Comparison of ENCODE assay signal across 8 cellular contexts in genomic region chr10:63515002-63515763, GRCh38. TPM values are rescaled to one million over a fixed set of nuclear protein-coding genes. Genes with fewer than 3 reads are reported as not detected.
A peak's percentile ranks its signal among the peaks of the same experiment; 100 is the strongest.
DNase-seq lines count a peak whose midpoint lies in the region; ATAC-seq lines count a peak whose summit lies in the region.

No MANE protein-coding gene starts in this region.

- peak overlapping the region; percentile 49 for H3K9ac ChIP-seq in adipocyte (ENCODE audit: low read length)

- H3K36me3 ChIP-seq in CD4-positive, CD25-positive, alpha-beta regulatory T cell (ENCODE audit: control insufficient read depth, insufficient read depth, low read length): no peaks in the 10 kb centered on the region
- no peaks in the 10 kb centered on the region for H3K36me3 ChIP-seq in adipocyte (ENCODE audit: control insufficient read depth, insufficient read depth, low read length, severe bottlenecking)

- H3K27me3 Mint-ChIP-seq in CD4-positive, CD25-positive, alpha-beta regulatory T cell: no peaks in the 10 kb centered on the region

- peaks cover 48 to 73% (median 58%) of the 10 kb centered on the region in 4 donors for H3K4me1 Mint-ChIP-seq in CD4-positive, CD25-positive, alpha-beta regulatory T cell

- no peak overlapping the region for H3K4me3 Mint-ChIP-seq in CD4-positive, CD25-positive, alpha-beta regulatory T cell

- H3K9me3 ChIP-seq in CD4-positive, CD25-positive, alpha-beta regulatory T cell (ENCODE audit: control insufficient read depth in 2 of 2, low read length in 2 of 2): no peaks in the 10 kb centered on the region
- H3K9me3 ChIP-seq in adipocyte (ENCODE audit: control insufficient read depth, low read length): no peaks in the 10 kb centered on the region

- no peak overlapping the region for H3K4me3 ChIP-seq in CD4-positive, CD25-positive, alpha-beta regulatory T cell (ENCODE audit: low read depth, low read length)
- peak overlapping the region; percentile 51 for H3K4me3 ChIP-seq in adipocyte (ENCODE audit: low read length)

- H3K36me3 Mint-ChIP-seq in CD4-positive, CD25-positive, alpha-beta regulatory T cell: peaks cover 9% of the 10 kb centered on the region

- no peak overlapping the region for H3K27ac ChIP-seq in CD4-positive, CD25-positive, alpha-beta regulatory T cell (ENCODE audit: insufficient read depth, low read length, poor library complexity, severe bottlenecking)

- peaks cover 0 to 4% (median 0%) of the 10 kb centered on the region in 7 donors for H3K9me3 Mint-ChIP-seq in CD4-positive, CD25-positive, alpha-beta regulatory T cell

- H3K4me1 ChIP-seq in CD4-positive, CD25-positive, alpha-beta regulatory T cell (ENCODE audit: control insufficient read depth, insufficient read depth, low read length, poor library complexity, severe bottlenecking): peaks cover 34% of the 10 kb centered on the region
- H3K4me1 ChIP-seq in adipocyte (ENCODE audit: control insufficient read depth, insufficient read depth, low read length): peaks cover 39% of the 10 kb centered on the region

- peak in 1 of 3 donors; percentile 34 for DNase-seq in CD4-positive, CD25-positive, alpha-beta regulatory T cell
- DNase-seq in HT-29 (ENCODE audit: low spot score) (peak; percentile 62), adipocyte (ENCODE audit: low read depth) (peak; percentile 73), islet precursor cell (peak; percentile 95), germinal center (ENCODE audit: low spot score) (no peak), HUDEP-2 (lab: John Stamatoyannopoulos, UW; ENCODE audit: unreplicated experiment in 76 of 76) (no peak), nucleus accumbens (lab: John Stamatoyannopoulos, UW) (no peak)

- peak in 1 of 2 donors; percentile 20 for ATAC-seq in CD4-positive, CD25-positive, alpha-beta regulatory T cell (ENCODE audit: low read depth in 2 of 2)
- ATAC-seq in HG02884 (IDR thresholded peaks at IDR 0.05; ENCODE audit: unreplicated experiment): no peak

- no peaks in the 10 kb centered on the region for H3K27me3 ChIP-seq in CD4-positive, CD25-positive, alpha-beta regulatory T cell (ENCODE audit: control insufficient read depth, insufficient read depth, low read length)
- no peaks in the 10 kb centered on the region for H3K27me3 ChIP-seq in adipocyte (replicated peaks; ENCODE audit: control insufficient read depth, insufficient read depth, low read length)

- peak overlapping the region in 2 of 3 donors; percentile 42 to 43 for H3K27ac Mint-ChIP-seq in CD4-positive, CD25-positive, alpha-beta regulatory T cell

RNA-seq across cellular contexts. Expression of gene REEP3, which starts 6.0 kb away (rescaled TPM):
- total RNA-seq in CD4-positive, CD25-positive, alpha-beta regulatory T cell: 18.6 TPM
- 10 to 100 TPM; 12.7 to 21.2 (median 15.7) TPM for polyA plus RNA-seq in CD4-positive, CD25-positive, alpha-beta regulatory T cell
- total RNA-seq in HT-29 (2014; rRNA removed; shearing (Covaris generic)): 9.4 and 10.8 TPM in 2 replicates

RNA-seq across cellular contexts. Expression of gene JMJD1C, which starts 49.4 kb away (rescaled TPM):
- 222 TPM for total RNA-seq in CD4-positive, CD25-positive, alpha-beta regulatory T cell
- 10 to 100 TPM; 35.5 to 48.9 (median 41.8) TPM for polyA plus RNA-seq in CD4-positive, CD25-positive, alpha-beta regulatory T cell
- 31.8 and 32.5 TPM in 2 replicates for total RNA-seq in HT-29 (2014; rRNA removed; shearing (Covaris generic))

Comparison
In these comparisons a context has a peak if more than half of its experiments do, and no peak if none do; other contexts are left out.
1. DNase-seq: peak in HT-29 (single experiment), adipocyte (single experiment) and islet precursor cell (single experiment); none in germinal center (single experiment), HUDEP-2 (0 of 76) and nucleus accumbens (0 of 56).